ENCODE assay signal across 21 cellular contexts in the genomic region with DNA sequence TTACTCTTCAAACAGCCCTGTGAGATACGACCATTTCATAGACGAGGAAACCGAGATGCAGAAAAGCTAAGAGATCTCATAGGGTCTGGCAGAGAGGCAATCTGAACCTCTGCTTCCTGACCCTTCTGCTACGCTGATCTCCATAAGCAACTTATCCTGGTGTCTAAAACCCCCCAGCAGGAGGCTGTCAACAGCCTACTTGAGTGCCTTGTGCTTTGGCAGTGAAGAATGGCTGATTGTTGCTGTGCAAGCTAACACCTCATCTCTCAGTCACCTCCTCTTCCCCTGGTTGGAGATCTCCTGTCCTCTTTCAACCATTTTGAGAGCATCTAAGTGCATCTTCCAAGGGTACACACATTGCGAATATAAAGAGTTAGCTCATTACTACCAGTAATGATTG.
DNase-seq lines count a peak whose midpoint lies in the region; ATAC-seq lines count a peak whose summit lies in the region.
"Had no signal": no experiment of that assay in that cellular context is flagged by ENCODE, and none has a peak within 500 bp of the region (broad histone marks: within the 10 kb centered on the region; RNA-seq: fewer than 3 reads in every experiment).

No MANE protein-coding gene starts in this region.

- no peak overlapping the region for H3K4me3 ChIP-seq in BLaER1
- H3K4me3 ChIP-seq: lower lobe of right lung, spleen had no signal

- DNase-seq in DMS 273 (lab: John Stamatoyannopoulos, UW; ENCODE audit: unreplicated experiment) (peak; percentile 49), DMS 273 treated with DMSO at 0.1 percent for 48 hours (lab: John Stamatoyannopoulos, UW) (no peak), NCI-H510A (lab: John Stamatoyannopoulos, UW) (peak; percentile 44), RPMI8226 (no peak), GM03348 (ENCODE audit: low spot score) (no peak)
- DNase-seq in effector memory CD8-positive, alpha-beta T cell, result no peak
- DNase-seq: activated CD4-positive, alpha-beta T cell treated with anti-CD3 and anti-CD28 coated beads, Interleukin-2, amount 50 U/mL, for 1 hour; activated T-cell treated with anti-CD3 and anti-CD28 coated beads, Interleukin-2, amount 50 U/mL, for 48 hours; DMS153; IMR-90; lower lobe of right lung; MV-4-11; NCI-H526 treated with DMSO at 0.1 percent for 48 hours; spleen; trophoblast cell had no signal

- no peaks in the 10 kb centered on the region for H4K20me1 ChIP-seq in BLaER1

- peak overlapping the region; percentile 91 to 94 for H3K27ac Mint-ChIP-seq in effector memory CD8-positive, alpha-beta T cell
- H3K27ac Mint-ChIP-seq: B cell, nephron had no signal

- H3K9me3 ChIP-seq in BLaER1, result no peaks in the 10 kb centered on the region
- H3K9me3 ChIP-seq: lower lobe of right lung, spleen had no signal

- H3K27me3 Mint-ChIP-seq in effector memory CD8-positive, alpha-beta T cell, result no peaks in the 10 kb centered on the region

- H3K9ac ChIP-seq in BLaER1, result no peak overlapping the region

- H3K27me3 ChIP-seq in BLaER1, result no peaks in the 10 kb centered on the region
- H3K27me3 ChIP-seq: spleen had no signal

- no peak for ATAC-seq in effector memory CD8-positive, alpha-beta T cell (replicated peaks)
- ATAC-seq in GM18502 (IDR thresholded peaks at IDR 0.05; ENCODE audit: poor library complexity, unreplicated experiment), result no peak
- ATAC-seq: lower lobe of right lung, SK-N-SH treated with all-trans-retinoic acid at 6 μM for 48 hours had no signal

- no peaks in the 10 kb centered on the region for H3K9me3 Mint-ChIP-seq in effector memory CD8-positive, alpha-beta T cell
- H3K9me3 Mint-ChIP-seq: nephron had no signal

- peaks cover 30% of the 10 kb centered on the region for H3K36me3 Mint-ChIP-seq in effector memory CD8-positive, alpha-beta T cell (ENCODE audit: insufficient read depth)

- H3K4me3 Mint-ChIP-seq in effector memory CD8-positive, alpha-beta T cell, result peak overlapping the region; percentile 72 to 74
- H3K4me3 Mint-ChIP-seq: B cell, nephron had no signal

- no peaks in the 10 kb centered on the region for H3K36me3 ChIP-seq in BLaER1
- H3K36me3 ChIP-seq: lower lobe of right lung had no signal

- no peak overlapping the region for H3K27ac ChIP-seq in BLaER1
- H3K27ac ChIP-seq: 22Rv1, lower lobe of right lung had no signal

- peak overlapping the region; percentile 74 for H3K4me2 ChIP-seq in BLaER1

- H3K4me1 Mint-ChIP-seq in effector memory CD8-positive, alpha-beta T cell (ENCODE audit: low read depth in 2 of 2), result peaks cover 44 to 68% of the 10 kb centered on the region in 2 donors

- peaks cover 63% of the 10 kb centered on the region for H3K4me1 ChIP-seq in BLaER1
- H3K4me1 ChIP-seq: lower lobe of right lung had no signal

Comparison
In these comparisons a context has a peak if more than half of its experiments do, and no peak if none do; other contexts are left out.
1. DNase-seq: peak in DMS 273 (single experiment) and NCI-H510A (single experiment); none in DMS 273 treated with DMSO at 0.1 percent for 48 hours (single experiment), effector memory CD8-positive, alpha-beta T cell (0 of 3), RPMI8226 (single experiment) and GM03348 (single experiment).